ENCODE assay signal across 1 cellular context in the genomic region with DNA sequence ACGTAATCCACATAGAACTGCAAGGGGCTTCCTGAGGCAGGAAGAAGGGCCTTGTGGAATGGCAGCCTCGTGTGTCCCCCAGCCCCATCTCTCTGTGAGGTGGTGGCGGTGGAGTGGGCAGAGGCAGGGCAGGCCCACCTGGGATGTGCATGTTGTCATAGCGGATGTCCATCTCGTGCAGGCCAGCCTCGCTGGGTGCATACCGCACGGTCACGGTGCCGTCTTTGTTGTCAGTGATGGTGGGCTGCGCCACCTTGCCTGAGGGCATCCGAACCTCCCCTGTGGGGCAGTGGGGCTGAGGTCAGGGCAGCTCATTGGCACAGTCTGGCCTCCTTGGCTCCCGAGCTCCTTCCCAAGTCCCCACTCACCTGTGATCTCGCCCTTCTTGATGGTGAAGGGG.
TF ChIP-seq lines count a peak whose summit lies in the region.

No MANE protein-coding gene starts in this region.

TF ChIP-seq in GM12878, 131 proteins besides CTCF, POLR2A, EP300 and RAD21:
- TF ChIP-seq MEF2B (IDR thresholded peaks at IDR 0.05; ENCODE audit: partially characterized antibody, poor library complexity, severe bottlenecking) (no peak), RELA (IDR thresholded peaks at IDR 0.05; ENCODE audit: borderline replicate concordance, partially characterized antibody) (no peak), TBL1XR1 (IDR thresholded peaks at IDR 0.05; ENCODE audit: low read depth, low read length) (no peak), ZNF687 (IDR thresholded peaks at IDR 0.05) (no peak), ZNF207 (IDR thresholded peaks at IDR 0.05; ENCODE audit: borderline replicate concordance) (no peak), SIN3A (IDR thresholded peaks at IDR 0.05; ENCODE audit: low read depth, low read length) (no peak)
TF ChIP-seq in GM12878: peak in this region for 0.
